Comparison of ENCODE assay signal across 8 cellular contexts in genomic region chr3:27666277-27666676, GRCh38. TPM values are rescaled to one million over a fixed set of nuclear protein-coding genes. Genes with fewer than 3 reads are reported as not detected.
DNase-seq lines count a peak whose midpoint lies in the region; ATAC-seq and TF ChIP-seq lines count a peak whose summit lies in the region.

No MANE protein-coding gene starts in this region.

- H3K9me2 ChIP-seq in neural cell (ENCODE audit: insufficient read depth, low read length): no peaks in the 10 kb centered on the region

- peaks cover 28% of the 10 kb centered on the region for H3K4me1 Mint-ChIP-seq in T-helper 1 cell treated with Interleukin-12 subunit alpha and Interleukin-12 subunit beta and Interleukin-4 antibody, amounts not matched to agents 30 μg/mL and 1 μg/mL, for 36 hours (ENCODE audit: low read depth)

- TF ChIP-seq RAD21 in neural cell (conservative IDR thresholded peaks at IDR 0.05): no peak

- H3K4me3 Mint-ChIP-seq in T-helper 1 cell treated with Interleukin-12 subunit alpha and Interleukin-12 subunit beta and Interleukin-4 antibody, amounts not matched to agents 30 μg/mL and 1 μg/mL, for 36 hours: peak overlapping the region; percentile 61

- H3K27ac Mint-ChIP-seq in T-helper 1 cell treated with Interleukin-12 subunit alpha and Interleukin-12 subunit beta and Interleukin-4 antibody, amounts not matched to agents 30 μg/mL and 1 μg/mL, for 36 hours: peak overlapping the region; percentile 76

- ATAC-seq in GM19324 (IDR thresholded peaks at IDR 0.05; ENCODE audit: low FRiP score, unreplicated experiment) (peak; percentile 74), HG02759 (IDR thresholded peaks at IDR 0.05; ENCODE audit: unreplicated experiment) (peak; percentile 32)
- ATAC-seq in stimulated activated naive CD8-positive, alpha-beta T cell treated with anti-CD3 and anti-CD28 coated beads, Interleukin-15, Interleukin-2, amounts not matched to agents 100 U/mL and 50 U/mL, for 24 hours: no peak

- no peaks in the 10 kb centered on the region for H3K79me2 ChIP-seq in neural cell (replicated peaks; ENCODE audit: insufficient read depth, low read length)

- H3K36me3 Mint-ChIP-seq in T-helper 1 cell treated with Interleukin-12 subunit alpha and Interleukin-12 subunit beta and Interleukin-4 antibody, amounts not matched to agents 30 μg/mL and 1 μg/mL, for 36 hours (ENCODE audit: low read depth): peaks cover 1% of the 10 kb centered on the region

- no peak for DNase-seq in stimulated activated naive CD8-positive, alpha-beta T cell treated with anti-CD3 and anti-CD28 coated beads, Interleukin-15, Interleukin-2, amounts not matched to agents 100 U/mL and 50 U/mL, for 24 hours
- no peak for DNase-seq in ovary
- DNase-seq in COR-L47 (lab: John Stamatoyannopoulos, UW): no peak
- no peak for DNase-seq in NK-92 treated with Interleukin-12 subunit alpha and Interleukin-12 subunit beta, amount 100 ng/mL, for 24 hours (lab: John Stamatoyannopoulos, UW)

- peak overlapping the region; percentile 27 for H3K4me2 ChIP-seq in neural cell (ENCODE audit: low read length)

- no peaks in the 10 kb centered on the region for H3K9me3 ChIP-seq in neural cell (ENCODE audit: low read length)
- no peaks in the 10 kb centered on the region for H3K9me3 ChIP-seq in ovary

- H3F3A ChIP-seq in neural cell (ENCODE audit: insufficient read depth, low read length, poor library complexity, severe bottlenecking): no peaks in the 10 kb centered on the region

- WGBS in ovary, 3 donors: 2 to 11% (median 4%) methylated on average over 1 of the region's 1 CpG

- H3K9me3 Mint-ChIP-seq in T-helper 1 cell treated with Interleukin-12 subunit alpha and Interleukin-12 subunit beta and Interleukin-4 antibody, amounts not matched to agents 30 μg/mL and 1 μg/mL, for 36 hours: peaks cover 18% of the 10 kb centered on the region

- H3K27me3 Mint-ChIP-seq in T-helper 1 cell treated with Interleukin-12 subunit alpha and Interleukin-12 subunit beta and Interleukin-4 antibody, amounts not matched to agents 30 μg/mL and 1 μg/mL, for 36 hours (ENCODE audit: low read depth): no peaks in the 10 kb centered on the region

- TF ChIP-seq CTCF in neural cell (IDR thresholded peaks at IDR 0.05; ENCODE audit: poor library complexity, severe bottlenecking): no peak
- TF ChIP-seq CTCF in ovary (IDR thresholded peaks at IDR 0.05): no peak

- H3K27me3 ChIP-seq in neural cell (ENCODE audit: insufficient read depth, low read depth, low read length) (no peaks in the 10 kb centered on the region), ovary (no peaks in the 10 kb centered on the region)

- no peak for TF ChIP-seq POLR2A in ovary (IDR thresholded peaks at IDR 0.05)

- H3K36me3 ChIP-seq in neural cell (ENCODE audit: insufficient read depth, low read length) (no peaks in the 10 kb centered on the region), ovary (no peaks in the 10 kb centered on the region)

- H3K9ac ChIP-seq in neural cell (ENCODE audit: low read length): no peak overlapping the region

- peaks cover 2% of the 10 kb centered on the region for H3K4me1 ChIP-seq in ovary (ENCODE audit: insufficient read depth)

- no peak overlapping the region for H3K27ac ChIP-seq in neural cell (ENCODE audit: low read length)
- H3K27ac ChIP-seq in ovary: no peak overlapping the region

- H3K4me3 ChIP-seq in neural cell (ENCODE audit: low read length): peak overlapping the region; percentile 23
- H3K4me3 ChIP-seq in ovary: no peak overlapping the region

- H4K20me1 ChIP-seq in neural cell (ENCODE audit: insufficient read depth): no peaks in the 10 kb centered on the region

- no peak for TF ChIP-seq EP300 in neural cell (conservative IDR thresholded peaks at IDR 0.05; ENCODE audit: poor library complexity, severe bottlenecking)
- no peak for TF ChIP-seq EP300 in ovary (IDR thresholded peaks at IDR 0.05)

- intact Hi-C loops in ovary (cut with DNase I): loop anchor here in 1 of 4 donors (10.0 kb wide), 1 partner anchor 91 kb away; no protein-coding TSS in a partner anchor

- no peak overlapping the region for H2AFZ ChIP-seq in neural cell (ENCODE audit: low read depth, low read length)

TF ChIP-seq in neural cell, 6 proteins besides CTCF, POLR2A, EP300 and RAD21:
- no peak for TF ChIP-seq MXI1 (conservative IDR thresholded peaks at IDR 0.05; ENCODE audit: poor library complexity, severe bottlenecking)
- no peak for TF ChIP-seq EZH2 (IDR thresholded peaks at IDR 0.05; ENCODE audit: borderline replicate concordance, insufficient read depth, low read length, poor library complexity, severe bottlenecking)
- TF ChIP-seq POLR2AphosphoS5 (IDR thresholded peaks at IDR 0.05): no peak
- no peak for TF ChIP-seq TAF1 (IDR thresholded peaks at IDR 0.05; ENCODE audit: low read depth)
- no peak for TF ChIP-seq SMC3 (conservative IDR thresholded peaks at IDR 0.05; ENCODE audit: poor library complexity)
- no peak for TF ChIP-seq REST (IDR thresholded peaks at IDR 0.05; ENCODE audit: borderline replicate concordance)
TF ChIP-seq in neural cell: peak in this region for 0.

RNA-seq across cellular contexts. Expression of gene EOMES, which starts 55.8 kb away (rescaled TPM):
- polyA plus RNA-seq in neural cell (0.24 TPM in 1 of 2 replicates, not detected in the other), ovary (1 to 10 TPM in 1 of 2 donors, under 1 TPM in 1; 0.05 to 2.2 TPM)
- polyA minus RNA-seq in neural cell: 0.24 TPM in 1 of 2 replicates, not detected in the other
- total RNA-seq in ovary: 1 to 10 TPM in 1 of 7 donors, under 1 TPM in 4, not detected in 2; 0.13 to 1.1 (median 0.20) TPM
